Comparison of ENCODE assay signal across 15 cellular contexts in genomic region chr1:100277866-100278265, GRCh38. TPM values are rescaled to one million over a fixed set of nuclear protein-coding genes. Genes with fewer than 3 reads are reported as not detected.
A peak's percentile ranks its signal among the peaks of the same experiment; 100 is the strongest.
DNase-seq lines count a peak whose midpoint lies in the region; ATAC-seq and TF ChIP-seq lines count a peak whose summit lies in the region.
"Had no signal": no experiment of that assay in that cellular context is flagged by ENCODE, and none has a peak within 500 bp of the region (broad histone marks: within the 10 kb centered on the region; RNA-seq: fewer than 3 reads in every experiment).

No MANE protein-coding gene starts in this region.

- no peaks in the 10 kb centered on the region for H3K27me3 ChIP-seq in Panc1 (ENCODE audit: control insufficient read depth, insufficient read depth, low read length)

- H3K27ac ChIP-seq in Panc1 (ENCODE audit: low read length): no peak overlapping the region
- H3K27ac ChIP-seq: HL-60 had no signal

- H3K27me3 Mint-ChIP-seq in natural killer cell (ENCODE audit: low read depth in 2 of 2): no peaks in the 10 kb centered on the region
- H3K27me3 Mint-ChIP-seq in natural killer cell treated with Interleukin-12 subunit alpha and Interleukin-12 subunit beta and Interleukin-15 and Interleukin-18, amount 100 ng/mL, for 72 hours: no peaks in the 10 kb centered on the region
- H3K27me3 Mint-ChIP-seq in activated naive CD4-positive, alpha-beta T cell treated with anti-CD3 and anti-CD28 coated beads, Interleukin-2, amount 10 ng/mL, durations not matched to agents 7 days and 5 days: no peaks in the 10 kb centered on the region
- H3K27me3 Mint-ChIP-seq in naive thymus-derived CD8-positive, alpha-beta T cell: no peaks in the 10 kb centered on the region
- H3K27me3 Mint-ChIP-seq: stimulated activated memory B cell treated with anti-CD40 and anti-IgM and Interleukin-4, amounts not matched to agents 10 μg/mL and 1 μg/mL and 100 μg/mL, for 72 hours had no signal

- in situ Hi-C loops in Panc1 (cut with HindIII; ENCODE audit: low pct_unique_long_range_greater_than_20kb, low sequenced_read_pairs): no loop called here

- CTCF ChIA-PET in Panc1 (lab: Charles Lee): no interaction called here
- CTCF ChIA-PET in activated naive CD4-positive, alpha-beta T cell treated with anti-CD3 and anti-CD28 coated beads, Interleukin-2, amount 10 ng/mL, durations not matched to agents 7 days and 5 days (lab: Charles Lee): interaction anchor here (0.9 kb wide), 1 partner anchor 181 kb away, joined by 3 read pairs; no protein-coding TSS in a partner anchor

- H3K9me3 ChIP-seq in Panc1 (ENCODE audit: control insufficient read depth, insufficient read depth, low read depth, low read length): no peaks in the 10 kb centered on the region

- no peaks in the 10 kb centered on the region for H3K9me3 Mint-ChIP-seq in natural killer cell
- H3K9me3 Mint-ChIP-seq in natural killer cell treated with Interleukin-12 subunit alpha and Interleukin-12 subunit beta and Interleukin-15 and Interleukin-18, amount 100 ng/mL, for 72 hours: no peaks in the 10 kb centered on the region
- no peaks in the 10 kb centered on the region for H3K9me3 Mint-ChIP-seq in activated naive CD4-positive, alpha-beta T cell treated with anti-CD3 and anti-CD28 coated beads, Interleukin-2, amount 10 ng/mL, durations not matched to agents 7 days and 5 days
- no peaks in the 10 kb centered on the region for H3K9me3 Mint-ChIP-seq in naive thymus-derived CD8-positive, alpha-beta T cell
- H3K9me3 Mint-ChIP-seq: H9; stimulated activated memory B cell treated with anti-CD40 and anti-IgM and Interleukin-4, amounts not matched to agents 10 μg/mL and 1 μg/mL and 100 μg/mL, for 72 hours had no signal

- H3K27ac Mint-ChIP-seq in natural killer cell: peak overlapping the region in 1 of 2 donors; percentile 29
- H3K27ac Mint-ChIP-seq in natural killer cell treated with Interleukin-12 subunit alpha and Interleukin-12 subunit beta and Interleukin-15 and Interleukin-18, amount 100 ng/mL, for 72 hours: no peak overlapping the region
- no peak overlapping the region for H3K27ac Mint-ChIP-seq in activated naive CD4-positive, alpha-beta T cell treated with anti-CD3 and anti-CD28 coated beads, Interleukin-2, amount 10 ng/mL, durations not matched to agents 7 days and 5 days
- peak overlapping the region in 5 of 10 donors; percentile 7 to 51 (median 22) for H3K27ac Mint-ChIP-seq in naive thymus-derived CD8-positive, alpha-beta T cell
- H3K27ac Mint-ChIP-seq: H9; stimulated activated memory B cell treated with anti-CD40 and anti-IgM and Interleukin-4, amounts not matched to agents 10 μg/mL and 1 μg/mL and 100 μg/mL, for 72 hours had no signal

- DNase-seq in natural killer cell (no peak), Panc1 (ENCODE audit: low read depth, low spot score) (no peak), retina (no peak), T1000 (lab: John Stamatoyannopoulos, UW) (no peak), medulla oblongata (ENCODE audit: extremely low spot score) (no peak)
- no peak for DNase-seq in natural killer cell treated with Interleukin-12 subunit alpha and Interleukin-12 subunit beta and Interleukin-15 and Interleukin-18, amount 100 ng/mL, for 72 hours (ENCODE audit: low spot score)
- DNase-seq in activated naive CD4-positive, alpha-beta T cell treated with anti-CD3 and anti-CD28 coated beads, Interleukin-2, amount 10 ng/mL, durations not matched to agents 7 days and 5 days: peak; percentile 36
- peak in 4 of 10 donors; percentile 4 to 31 (median 22) for DNase-seq in naive thymus-derived CD8-positive, alpha-beta T cell
- DNase-seq: activated effector memory CD4-positive, alpha-beta T cell treated with Interleukin-2 at 50 U/mL for 16 hours; caudate nucleus; H9; NCI-H2171 treated with DMSO at 0.1 percent for 48 hours; T-helper 9 cell had no signal

- no peak overlapping the region for H3K4me3 ChIP-seq in Panc1 (ENCODE audit: low read depth in 2 of 2, low read length in 2 of 2)

- peaks cover 13% of the 10 kb centered on the region for H3K36me3 Mint-ChIP-seq in natural killer cell
- peaks cover 42% of the 10 kb centered on the region for H3K36me3 Mint-ChIP-seq in natural killer cell treated with Interleukin-12 subunit alpha and Interleukin-12 subunit beta and Interleukin-15 and Interleukin-18, amount 100 ng/mL, for 72 hours
- H3K36me3 Mint-ChIP-seq in activated naive CD4-positive, alpha-beta T cell treated with anti-CD3 and anti-CD28 coated beads, Interleukin-2, amount 10 ng/mL, durations not matched to agents 7 days and 5 days: peaks cover 70% of the 10 kb centered on the region
- H3K36me3 Mint-ChIP-seq in naive thymus-derived CD8-positive, alpha-beta T cell: peaks cover 11 to 91% (median 28%) of the 10 kb centered on the region in 3 donors

- no peak for TF ChIP-seq CTCF in natural killer cell (IDR thresholded peaks at IDR 0.05)
- TF ChIP-seq CTCF in Panc1 (IDR thresholded peaks at IDR 0.05): no peak

- intact Hi-C loops in natural killer cell (cut with micrococcal nuclease) (loop anchor here (5.0 kb wide), 1 partner anchor 179 kb away; no protein-coding TSS in a partner anchor), Panc1 (cut with micrococcal nuclease; ENCODE audit: unreplicated experiment) (no loop called here)

- H3K4me1 Mint-ChIP-seq in natural killer cell: peaks cover 10 to 23% of the 10 kb centered on the region in 2 donors
- peaks cover 14 to 38% of the 10 kb centered on the region in 2 donors for H3K4me1 Mint-ChIP-seq in natural killer cell treated with Interleukin-12 subunit alpha and Interleukin-12 subunit beta and Interleukin-15 and Interleukin-18, amount 100 ng/mL, for 72 hours (ENCODE audit: low read depth in 2 of 2)
- H3K4me1 Mint-ChIP-seq in activated naive CD4-positive, alpha-beta T cell treated with anti-CD3 and anti-CD28 coated beads, Interleukin-2, amount 10 ng/mL, durations not matched to agents 7 days and 5 days: peaks cover 13% of the 10 kb centered on the region
- H3K4me1 Mint-ChIP-seq in naive thymus-derived CD8-positive, alpha-beta T cell: peaks cover 11 to 28% (median 24%) of the 10 kb centered on the region in 4 donors
- H3K4me1 Mint-ChIP-seq: H9; stimulated activated memory B cell treated with anti-CD40 and anti-IgM and Interleukin-4, amounts not matched to agents 10 μg/mL and 1 μg/mL and 100 μg/mL, for 72 hours had no signal

- POLR2A ChIA-PET in Panc1 (lab: Charles Lee): no interaction called here
- POLR2A ChIA-PET in naive thymus-derived CD8-positive, alpha-beta T cell (lab: Charles Lee): interaction anchor here (0.5 kb wide), 1 partner anchor 8 kb away, joined by 3 read pairs; no protein-coding TSS in a partner anchor

- peak; percentile 55 to 68 (median 59) for ATAC-seq in natural killer cell
- ATAC-seq in natural killer cell treated with Interleukin-12 subunit alpha and Interleukin-12 subunit beta and Interleukin-15 and Interleukin-18, amount 100 ng/mL, for 72 hours: no peak
- ATAC-seq in Panc1: no peak
- ATAC-seq in naive thymus-derived CD8-positive, alpha-beta T cell: peak; percentile 47 to 60
- ATAC-seq: stimulated activated memory B cell treated with anti-CD40 and anti-IgM and Interleukin-4, amounts not matched to agents 10 μg/mL and 1 μg/mL and 100 μg/mL, for 72 hours had no signal

- peaks cover 34% of the 10 kb centered on the region for H3K36me3 ChIP-seq in Panc1 (ENCODE audit: control insufficient read depth, insufficient read depth, low read length)

- BruUV-seq in Panc1 (replicated peaks; lab: Mats Ljungman, UMichigan): TSS peak; percentile 13

- H3K4me1 ChIP-seq in Panc1 (ENCODE audit: control insufficient read depth, insufficient read depth, low read length): no peaks in the 10 kb centered on the region

- no peak overlapping the region for H3K4me3 Mint-ChIP-seq in natural killer cell
- H3K4me3 Mint-ChIP-seq in natural killer cell treated with Interleukin-12 subunit alpha and Interleukin-12 subunit beta and Interleukin-15 and Interleukin-18, amount 100 ng/mL, for 72 hours: no peak overlapping the region
- H3K4me3 Mint-ChIP-seq in activated naive CD4-positive, alpha-beta T cell treated with anti-CD3 and anti-CD28 coated beads, Interleukin-2, amount 10 ng/mL, durations not matched to agents 7 days and 5 days: no peak overlapping the region
- H3K4me3 Mint-ChIP-seq in naive thymus-derived CD8-positive, alpha-beta T cell: no peak overlapping the region
- H3K4me3 Mint-ChIP-seq: H9; stimulated activated memory B cell treated with anti-CD40 and anti-IgM and Interleukin-4, amounts not matched to agents 10 μg/mL and 1 μg/mL and 100 μg/mL, for 72 hours had no signal

RNA-seq across cellular contexts. Expression of gene RTCA, which starts 11.8 kb away (rescaled TPM):
- total RNA-seq in natural killer cell (10 to 100 TPM; 49.3 to 60.8 (median 52.3) TPM), Panc1 (2021; ENCODE audit: unreplicated experiment) (33.1 TPM)
- 10 to 100 TPM; 65.2 to 71.5 TPM for total RNA-seq in natural killer cell treated with Interleukin-12 subunit alpha and Interleukin-12 subunit beta and Interleukin-15 and Interleukin-18, amount 100 ng/mL, for 72 hours
- polyA plus RNA-seq in Panc1 (2012; ENCODE audit: insufficient read length): 19.5 TPM
- 10 to 100 TPM; 36.6 to 42.2 TPM for total RNA-seq in naive thymus-derived CD8-positive, alpha-beta T cell
- polyA plus RNA-seq in naive thymus-derived CD8-positive, alpha-beta T cell: 10 to 100 TPM; 13.8 to 18.0 (median 15.2) TPM

RNA-seq across cellular contexts. Expression of gene DBT, which starts 28.2 kb away (rescaled TPM):
- total RNA-seq in natural killer cell (10 to 100 TPM in 2 of 3 donors, 1 to 10 TPM in 1; 9.9 to 11.5 (median 10.2) TPM), Panc1 (2021; ENCODE audit: unreplicated experiment) (5.2 TPM)
- total RNA-seq in natural killer cell treated with Interleukin-12 subunit alpha and Interleukin-12 subunit beta and Interleukin-15 and Interleukin-18, amount 100 ng/mL, for 72 hours: 10 to 100 TPM in 1 of 2 donors, 1 to 10 TPM in 1; 9.3 to 12.8 TPM
- polyA plus RNA-seq in Panc1 (2012; ENCODE audit: insufficient read length): 1.2 TPM
- 10 to 100 TPM; 16.2 to 16.5 TPM for total RNA-seq in naive thymus-derived CD8-positive, alpha-beta T cell
- 1 to 10 TPM; 5.2 to 7.2 (median 6.3) TPM for polyA plus RNA-seq in naive thymus-derived CD8-positive, alpha-beta T cell

Comparison
In these comparisons a context has a peak if more than half of its experiments do, and no peak if none do; other contexts are left out.
1. ATAC-seq: peak in natural killer cell (3 of 3) and naive thymus-derived CD8-positive, alpha-beta T cell (2 of 2); none in natural killer cell treated with Interleukin-12 subunit alpha and Interleukin-12 subunit beta and Interleukin-15 and Interleukin-18, amount 100 ng/mL, for 72 hours (0 of 2) and Panc1 (single experiment).